Comparison of ENCODE assay signal across 9 cellular contexts in the genomic region with DNA sequence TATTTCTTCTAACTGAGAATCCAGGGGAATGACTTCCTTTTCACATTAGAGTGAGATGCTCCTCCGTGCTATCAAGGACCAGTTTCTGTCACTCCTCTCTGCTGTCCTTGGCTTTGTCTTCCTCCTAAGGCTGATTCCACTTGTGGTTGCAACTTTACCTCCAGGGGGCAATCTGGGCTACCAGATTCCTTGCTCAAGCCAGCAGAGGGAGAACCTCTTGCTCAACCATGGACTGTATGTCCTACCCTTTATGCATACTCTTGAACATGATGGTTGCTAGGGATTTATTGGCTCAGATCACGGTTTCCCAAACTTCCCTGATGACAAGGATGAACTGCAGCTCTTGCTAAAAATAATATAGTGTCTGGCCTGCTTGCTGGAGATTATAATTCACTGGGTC. TPM values are rescaled to one million over a fixed set of nuclear protein-coding genes. Genes with fewer than 3 reads are reported as not detected.
A peak's percentile ranks its signal among the peaks of the same experiment; 100 is the strongest.
DNase-seq lines count a peak whose midpoint lies in the region; ATAC-seq, FAIRE-seq and TF ChIP-seq lines count a peak whose summit lies in the region.
"Had no signal": no experiment of that assay in that cellular context is flagged by ENCODE, and none has a peak within 500 bp of the region (broad histone marks: within the 10 kb centered on the region; RNA-seq: fewer than 3 reads in every experiment).

No MANE protein-coding gene starts in this region.

- peaks cover 2% of the 10 kb centered on the region for H3K4me1 Mint-ChIP-seq in activated naive CD4-positive, alpha-beta T cell treated with anti-CD3 and anti-CD28 coated beads for 36 hours (ENCODE audit: low read depth)
- peaks cover 7% of the 10 kb centered on the region for H3K4me1 Mint-ChIP-seq in astrocyte (ENCODE audit: low read depth, unreplicated experiment)
- H3K4me1 Mint-ChIP-seq in activated T-cell treated with anti-CD3 and anti-CD28 coated beads, Interleukin-2, amount 50 U/mL, for 72 hours (ENCODE audit: low read depth): peaks cover 7% of the 10 kb centered on the region

- H4K20me1 ChIP-seq in astrocyte (ENCODE audit: insufficient read depth, low read length): peaks cover 6% of the 10 kb centered on the region

- no peaks in the 10 kb centered on the region for H3K27me3 Mint-ChIP-seq in activated naive CD4-positive, alpha-beta T cell treated with anti-CD3 and anti-CD28 coated beads for 36 hours (ENCODE audit: low read depth)
- H3K27me3 Mint-ChIP-seq in astrocyte (ENCODE audit: low read depth, unreplicated experiment): no peaks in the 10 kb centered on the region
- H3K27me3 Mint-ChIP-seq in activated T-cell treated with anti-CD3 and anti-CD28 coated beads, Interleukin-2, amount 50 U/mL, for 72 hours (ENCODE audit: low read depth): no peaks in the 10 kb centered on the region
- H3K27me3 Mint-ChIP-seq: central memory CD8-positive, alpha-beta T cell had no signal

- no peaks in the 10 kb centered on the region for H3K9me3 Mint-ChIP-seq in activated naive CD4-positive, alpha-beta T cell treated with anti-CD3 and anti-CD28 coated beads for 36 hours
- H3K9me3 Mint-ChIP-seq in astrocyte (ENCODE audit: unreplicated experiment): no peaks in the 10 kb centered on the region
- H3K9me3 Mint-ChIP-seq in activated T-cell treated with anti-CD3 and anti-CD28 coated beads, Interleukin-2, amount 50 U/mL, for 72 hours: no peaks in the 10 kb centered on the region
- H3K9me3 Mint-ChIP-seq: central memory CD8-positive, alpha-beta T cell had no signal

- FAIRE-seq in astrocyte (lab: Jason Lieb, UNC): no peak

- peak; percentile 84 for ATAC-seq in left colon
- ATAC-seq in activated T-cell treated with anti-CD3 and anti-CD28 coated beads, Interleukin-2, amount 50 U/mL, for 72 hours (replicated peaks in 1 of 2): no peak

- DNase-seq in activated naive CD4-positive, alpha-beta T cell treated with anti-CD3 and anti-CD28 coated beads for 36 hours: peak; percentile 14
- no peak for DNase-seq in activated naive CD4-positive, alpha-beta T cell treated with anti-CD3 and anti-CD28 coated beads, Interleukin-2, amount 50 U/mL, for 16 hours
- DNase-seq in NCI-H1694 treated with DMSO at 0.1 percent for 48 hours (lab: John Stamatoyannopoulos, UW) (peak; percentile 85), astrocyte (ENCODE audit: low read depth) (no peak), left colon (peak; percentile 10 to 30)
- DNase-seq in NK-92 treated with Interleukin-12 subunit alpha and Interleukin-12 subunit beta, amount 100 ng/mL, for 24 hours (lab: John Stamatoyannopoulos, UW): no peak
- no peak for DNase-seq in effector CD8-positive, alpha-beta T cell (lab: John Stamatoyannopoulos, UW)
- no peak for DNase-seq in activated T-cell treated with anti-CD3 and anti-CD28 coated beads, Interleukin-2, amount 50 U/mL, for 72 hours

- H3K4me3 Mint-ChIP-seq in activated naive CD4-positive, alpha-beta T cell treated with anti-CD3 and anti-CD28 coated beads for 36 hours: no peak overlapping the region
- no peak overlapping the region for H3K4me3 Mint-ChIP-seq in astrocyte (ENCODE audit: unreplicated experiment)
- no peak overlapping the region for H3K4me3 Mint-ChIP-seq in activated T-cell treated with anti-CD3 and anti-CD28 coated beads, Interleukin-2, amount 50 U/mL, for 72 hours
- H3K4me3 Mint-ChIP-seq: central memory CD8-positive, alpha-beta T cell had no signal

- H3K4me3 ChIP-seq in astrocyte (ENCODE audit: insufficient read depth, low read depth, low read length): no peak overlapping the region

- no peak overlapping the region for H3K27ac ChIP-seq in astrocyte (ENCODE audit: low read depth, low read length)

- CTCF ChIA-PET in activated naive CD4-positive, alpha-beta T cell treated with anti-CD3 and anti-CD28 coated beads for 36 hours (lab: Charles Lee): interaction anchor here (0.7 kb wide), 1 partner anchor 18 kb away, joined by 3 read pairs; no protein-coding TSS in a partner anchor

- H3K36me3 Mint-ChIP-seq in activated naive CD4-positive, alpha-beta T cell treated with anti-CD3 and anti-CD28 coated beads for 36 hours (ENCODE audit: low read depth): peaks cover 22% of the 10 kb centered on the region
- peaks cover 2% of the 10 kb centered on the region for H3K36me3 Mint-ChIP-seq in astrocyte (ENCODE audit: low read depth, unreplicated experiment)
- peaks cover 3 to 12% of the 10 kb centered on the region in 2 donors for H3K36me3 Mint-ChIP-seq in activated T-cell treated with anti-CD3 and anti-CD28 coated beads, Interleukin-2, amount 50 U/mL, for 72 hours (ENCODE audit: insufficient read depth in 2 of 2)

- H3K9me3 ChIP-seq in astrocyte (ENCODE audit: insufficient read depth, low read depth, low read length): no peaks in the 10 kb centered on the region

- H3K4me1 ChIP-seq in astrocyte (ENCODE audit: insufficient read depth, low read length): no peaks in the 10 kb centered on the region

- TF ChIP-seq CTCF in astrocyte (IDR thresholded peaks at IDR 0.05; ENCODE audit: insufficient read depth, low read depth, low read length): peak; percentile 50

- no peaks in the 10 kb centered on the region for H3K79me2 ChIP-seq in astrocyte (ENCODE audit: insufficient read depth, low read length)

- H3K9ac ChIP-seq in astrocyte (ENCODE audit: low read length): no peak overlapping the region

- no peak overlapping the region for H3K4me2 ChIP-seq in astrocyte (ENCODE audit: low read length)

- intact Hi-C loops in activated naive CD4-positive, alpha-beta T cell treated with anti-CD3 and anti-CD28 coated beads for 36 hours (cut with micrococcal nuclease): no loop called here
- intact Hi-C loops in left colon (cut with DNase I, micrococcal nuclease): no loop called here

- H3K27me3 ChIP-seq in astrocyte (ENCODE audit: insufficient read depth, low read length): no peaks in the 10 kb centered on the region

- no peak overlapping the region for H3K27ac Mint-ChIP-seq in activated naive CD4-positive, alpha-beta T cell treated with anti-CD3 and anti-CD28 coated beads for 36 hours
- no peak overlapping the region for H3K27ac Mint-ChIP-seq in astrocyte (ENCODE audit: unreplicated experiment)
- H3K27ac Mint-ChIP-seq in activated T-cell treated with anti-CD3 and anti-CD28 coated beads, Interleukin-2, amount 50 U/mL, for 72 hours: no peak overlapping the region

- no peak overlapping the region for H2AFZ ChIP-seq in astrocyte (ENCODE audit: low read depth, low read length)

- H3K36me3 ChIP-seq in astrocyte (ENCODE audit: insufficient read depth, low read length): no peaks in the 10 kb centered on the region

RNA-seq across cellular contexts. Expression of gene NNT, which starts 24.0 kb away (rescaled TPM):
- 10 to 100 TPM; 98.4 to 98.9 TPM for total RNA-seq in activated naive CD4-positive, alpha-beta T cell treated with anti-CD3 and anti-CD28 coated beads for 36 hours
- total RNA-seq in astrocyte: 38.9 and 44.3 TPM in 2 replicates
- 100 to 1,000 TPM; 110 to 146 TPM for total RNA-seq in left colon
- total RNA-seq in activated T-cell treated with anti-CD3 and anti-CD28 coated beads, Interleukin-2, amount 50 U/mL, for 72 hours: 100 to 1,000 TPM; 121 to 138 TPM

Comparison
In these comparisons a context has a peak if more than half of its experiments do, and no peak if none do; other contexts are left out.
1. DNase-seq: peak in activated naive CD4-positive, alpha-beta T cell treated with anti-CD3 and anti-CD28 coated beads for 36 hours (single experiment), NCI-H1694 treated with DMSO at 0.1 percent for 48 hours (single experiment) and left colon (2 of 2); none in activated naive CD4-positive, alpha-beta T cell treated with anti-CD3 and anti-CD28 coated beads, Interleukin-2, amount 50 U/mL, for 16 hours (single experiment), astrocyte (single experiment), NK-92 treated with Interleukin-12 subunit alpha and Interleukin-12 subunit beta, amount 100 ng/mL, for 24 hours (single experiment), effector CD8-positive, alpha-beta T cell (single experiment) and activated T-cell treated with anti-CD3 and anti-CD28 coated beads, Interleukin-2, amount 50 U/mL, for 72 hours (0 of 2).